8 cellular contexts compared by ENCODE assay signal in genomic region chr4:16083217-16084191, GRCh38. TPM values are rescaled to one million over a fixed set of nuclear protein-coding genes. Genes with fewer than 3 reads are reported as not detected.
DNase-seq lines count a peak whose midpoint lies in the region; ATAC-seq lines count a peak whose summit lies in the region.

TSS of gene PROM1 (minus strand) at chr4:16084023. CDS start at chr4:16075906, 8,117 bp downstream.

- H3K9me3 Mint-ChIP-seq in activated CD8-positive, alpha-beta memory T cell treated with anti-CD3 and anti-CD28 coated beads, Interleukin-2, amount 10 ng/mL, durations not matched to agents 7 days and 5 days (ENCODE audit: low read depth), result no peaks in the 10 kb centered on the region
- peaks cover 8% of the 10 kb centered on the region for H3K9me3 Mint-ChIP-seq in activated naive CD8-positive, alpha-beta T cell treated with anti-CD3 and anti-CD28 coated beads, Interleukin-2, amount 50 U/mL, for 24 hours
- no peaks in the 10 kb centered on the region for H3K9me3 Mint-ChIP-seq in immature natural killer cell

- H3K4me1 Mint-ChIP-seq in activated CD8-positive, alpha-beta memory T cell treated with anti-CD3 and anti-CD28 coated beads, Interleukin-2, amount 10 ng/mL, durations not matched to agents 7 days and 5 days, result peaks cover 10% of the 10 kb centered on the region
- peaks cover 23% of the 10 kb centered on the region for H3K4me1 Mint-ChIP-seq in activated naive CD8-positive, alpha-beta T cell treated with anti-CD3 and anti-CD28 coated beads, Interleukin-2, amount 50 U/mL, for 24 hours
- H3K4me1 Mint-ChIP-seq in immature natural killer cell, result peaks cover 19 to 26% of the 10 kb centered on the region in 2 donors

- peak within 1 kb of the TSS; percentile 2 to 32 (median 24) for H3K4me3 ChIP-seq in skin epidermis

- peaks cover 1% of the 10 kb centered on the region for H3K36me3 Mint-ChIP-seq in activated CD8-positive, alpha-beta memory T cell treated with anti-CD3 and anti-CD28 coated beads, Interleukin-2, amount 10 ng/mL, durations not matched to agents 7 days and 5 days
- peaks cover 2% of the 10 kb centered on the region for H3K36me3 Mint-ChIP-seq in activated naive CD8-positive, alpha-beta T cell treated with anti-CD3 and anti-CD28 coated beads, Interleukin-2, amount 50 U/mL, for 24 hours (ENCODE audit: low read depth)
- H3K36me3 Mint-ChIP-seq in immature natural killer cell, result no peaks in the 10 kb centered on the region

- no peak for DNase-seq in activated CD8-positive, alpha-beta memory T cell treated with anti-CD3 and anti-CD28 coated beads, Interleukin-2, amount 10 ng/mL, durations not matched to agents 7 days and 5 days
- DNase-seq in activated CD8-positive, alpha-beta memory T cell treated with anti-CD3 and anti-CD28 coated beads, Interleukin-2, amount 50 U/mL, for 4 hours, result no peak
- peak; percentile 21 for DNase-seq in activated naive CD8-positive, alpha-beta T cell treated with anti-CD3 and anti-CD28 coated beads, Interleukin-2, amount 50 U/mL, for 24 hours
- DNase-seq in immature natural killer cell (no peak), mesenteric fat pad (ENCODE audit: low spot score) (no peak), NK-92 (lab: John Stamatoyannopoulos, UW; ENCODE audit: unreplicated experiment) (no peak), SKM-1 treated with dmso at 0.1 percent for 144 hours (lab: John Stamatoyannopoulos, UW; ENCODE audit: unreplicated experiment) (no peak)

- CTCF ChIA-PET in activated CD8-positive, alpha-beta memory T cell treated with anti-CD3 and anti-CD28 coated beads, Interleukin-2, amount 10 ng/mL, durations not matched to agents 7 days and 5 days (lab: Charles Lee), result interaction anchor here (1.2 kb wide), 1 partner anchor 8 kb away, joined by 5 read pairs; no protein-coding TSS in a partner anchor

- H3K27ac Mint-ChIP-seq in activated CD8-positive, alpha-beta memory T cell treated with anti-CD3 and anti-CD28 coated beads, Interleukin-2, amount 10 ng/mL, durations not matched to agents 7 days and 5 days, result no peak within 1 kb of the TSS
- no peak within 1 kb of the TSS for H3K27ac Mint-ChIP-seq in activated naive CD8-positive, alpha-beta T cell treated with anti-CD3 and anti-CD28 coated beads, Interleukin-2, amount 50 U/mL, for 24 hours
- no peak within 1 kb of the TSS for H3K27ac Mint-ChIP-seq in immature natural killer cell

- H3K4me3 Mint-ChIP-seq in activated CD8-positive, alpha-beta memory T cell treated with anti-CD3 and anti-CD28 coated beads, Interleukin-2, amount 10 ng/mL, durations not matched to agents 7 days and 5 days, result peak within 1 kb of the TSS; percentile 41
- peak within 1 kb of the TSS; percentile 73 for H3K4me3 Mint-ChIP-seq in activated naive CD8-positive, alpha-beta T cell treated with anti-CD3 and anti-CD28 coated beads, Interleukin-2, amount 50 U/mL, for 24 hours
- peak within 1 kb of the TSS; percentile 39 to 70 (median 57) for H3K4me3 Mint-ChIP-seq in immature natural killer cell

- peaks cover 85% of the 10 kb centered on the region for H3K27me3 Mint-ChIP-seq in activated CD8-positive, alpha-beta memory T cell treated with anti-CD3 and anti-CD28 coated beads, Interleukin-2, amount 10 ng/mL, durations not matched to agents 7 days and 5 days
- H3K27me3 Mint-ChIP-seq in activated naive CD8-positive, alpha-beta T cell treated with anti-CD3 and anti-CD28 coated beads, Interleukin-2, amount 50 U/mL, for 24 hours, result peaks cover 64% of the 10 kb centered on the region
- peaks cover 11 to 41% (median 28%) of the 10 kb centered on the region in 3 donors for H3K27me3 Mint-ChIP-seq in immature natural killer cell (ENCODE audit: low read depth in 3 of 3)

- ATAC-seq in activated CD8-positive, alpha-beta memory T cell treated with anti-CD3 and anti-CD28 coated beads, Interleukin-2, amount 10 ng/mL, durations not matched to agents 7 days and 5 days, result peak; percentile 36
- no peak for ATAC-seq in activated naive CD8-positive, alpha-beta T cell treated with anti-CD3 and anti-CD28 coated beads, Interleukin-2, amount 50 U/mL, for 24 hours

- peak within 1 kb of the TSS in 1 of 21 experiments; percentile 2 for H3K27ac ChIP-seq in skin epidermis

RNA-seq across cellular contexts. Expression of gene PROM1, which starts in this region (rescaled TPM):
- not detected for total RNA-seq in activated CD8-positive, alpha-beta memory T cell treated with anti-CD3 and anti-CD28 coated beads, Interleukin-2, amount 10 ng/mL, durations not matched to agents 7 days and 5 days
- under 1 TPM in 2 of 3 donors, not detected in 1; 0.11 to 0.16 TPM for polyA plus RNA-seq in immature natural killer cell
- 0.35 TPM for total RNA-seq in mesenteric fat pad

Comparison
In these comparisons a context has a peak if more than half of its experiments do, and no peak if none do; other contexts are left out.
1. Peak in ATAC-seq in activated CD8-positive, alpha-beta memory T cell treated with anti-CD3 and anti-CD28 coated beads, Interleukin-2, amount 10 ng/mL, durations not matched to agents 7 days and 5 days; RNA of the gene not detected or under 1 TPM.